8 cellular contexts compared by ENCODE assay signal in the genomic region with DNA sequence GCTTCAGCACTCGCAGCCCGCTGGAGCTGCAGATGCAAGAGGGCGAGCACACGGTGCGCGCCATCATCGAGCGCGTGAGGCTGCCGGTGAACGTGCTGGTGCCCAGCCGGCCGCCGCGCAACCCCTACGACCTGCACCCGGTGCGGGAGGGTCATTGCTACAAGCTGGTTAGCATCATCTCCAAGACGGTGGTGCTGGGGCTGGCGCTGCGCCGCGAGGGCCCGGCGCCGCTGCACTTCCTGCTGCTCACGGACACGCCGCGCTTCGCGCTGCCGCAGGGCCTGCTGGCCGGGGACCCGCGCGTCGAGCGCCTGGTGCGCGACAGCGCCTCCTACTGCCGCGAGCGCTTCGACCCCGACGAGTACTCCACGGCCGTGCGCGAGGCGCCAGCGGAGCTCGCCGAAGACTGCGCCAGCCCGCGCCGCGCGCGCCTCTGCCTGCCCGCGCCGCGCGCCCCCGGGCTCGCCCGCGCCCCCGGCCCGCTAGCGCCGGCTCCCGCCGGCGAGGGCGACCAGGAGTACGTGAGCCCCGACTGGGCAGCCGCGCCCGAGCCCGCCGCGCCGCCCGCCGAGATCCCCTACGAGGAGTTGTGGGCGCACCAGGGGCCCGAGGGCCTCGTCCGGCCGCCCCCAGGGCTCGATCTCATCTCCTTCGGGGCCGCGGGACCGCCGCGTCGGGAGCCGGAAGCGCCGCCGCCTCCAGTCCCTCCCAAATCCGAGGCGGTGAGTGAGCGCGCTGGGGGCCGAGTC. TPM values are rescaled to one million over a fixed set of nuclear protein-coding genes. Genes with fewer than 3 reads are reported as not detected.
DNase-seq lines count a peak whose midpoint lies in the region; ATAC-seq and TF ChIP-seq lines count a peak whose summit lies in the region.

No MANE protein-coding gene starts in this region.

- DNase-seq in NOMO-1 (lab: John Stamatoyannopoulos, UW; ENCODE audit: unreplicated experiment in 2 of 2) (peak; percentile 79 to 88), glomerular endothelial cell (ENCODE audit: extremely low read depth, low read depth, low spot score) (peak; percentile 10), posterior vena cava (ENCODE audit: low spot score) (peak; percentile 96), type B pancreatic cell (ENCODE audit: extremely low spot score, unreplicated experiment) (no peak), HFFc6 (no peak)
- DNase-seq in activated T-helper 9 cell treated with anti-CD3 and anti-CD28 coated beads, Interleukin-2, amount 50 U/mL, for 16 hours (ENCODE audit: low read depth), result peak; percentile 77

- H3K36me3 Mint-ChIP-seq in type B pancreatic cell (peaks cover 4% of the 10 kb centered on the region), HFFc6 (ENCODE audit: low read depth) (no peaks in the 10 kb centered on the region)

- H3K27ac Mint-ChIP-seq in type B pancreatic cell (no peak overlapping the region), HFFc6 (no peak overlapping the region)

- H3K9me3 Mint-ChIP-seq in type B pancreatic cell, result no peaks in the 10 kb centered on the region
- H3K9me3 Mint-ChIP-seq in HFFc6, result no peaks in the 10 kb centered on the region

- peak; percentile 77 for TF ChIP-seq CTCF in GM12873 (IDR thresholded peaks at IDR 0.05; ENCODE audit: insufficient read depth, low read depth, low read length, missing control alignments)
- TF ChIP-seq CTCF in type B pancreatic cell (conservative IDR thresholded peaks at IDR 0.05), result peak; percentile 72
- no peak for TF ChIP-seq CTCF in HFFc6 (IDR thresholded peaks at IDR 0.05)

- H3K4me3 Mint-ChIP-seq in type B pancreatic cell (peak overlapping the region; percentile 58), HFFc6 (no peak overlapping the region)

- H3K27me3 Mint-ChIP-seq in type B pancreatic cell (peaks cover 23% of the 10 kb centered on the region), HFFc6 (ENCODE audit: insufficient read depth) (peaks cover 12% of the 10 kb centered on the region)

- H3K4me1 Mint-ChIP-seq in type B pancreatic cell (ENCODE audit: unreplicated experiment) (peaks cover 10% of the 10 kb centered on the region), HFFc6 (ENCODE audit: low read depth) (no peaks in the 10 kb centered on the region)

- ATAC-seq in HG02678 (IDR thresholded peaks at IDR 0.05; ENCODE audit: unreplicated experiment), result peak; percentile 83

- intact Hi-C loops in posterior vena cava (cut with DNase I), result no loop called here

RNA-seq across cellular contexts. Expression of a gene that starts 11.8 kb away (rescaled TPM):
- total RNA-seq in glomerular endothelial cell (3.4 and 4.6 TPM in 2 replicates), posterior vena cava (1 to 10 TPM; 6.3 to 6.9 TPM), type B pancreatic cell (ENCODE audit: low replicate concordance) (3.1 and 16.9 TPM in 2 replicates)
- not detected for total RNA-seq in HFFc6 (2021; fragmentation: NEBNext Ultra II Directional; extraction: Animal tissue kit (Norgen Biotek cat#: 25700))

RNA-seq across cellular contexts. Expression of a gene that starts 59.7 kb away (rescaled TPM):
- total RNA-seq in glomerular endothelial cell, result 144 and 152 TPM in 2 replicates
- total RNA-seq in posterior vena cava, result 100 to 1,000 TPM; 104 to 113 TPM
- total RNA-seq in type B pancreatic cell (ENCODE audit: low replicate concordance), result 125 and 137 TPM in 2 replicates
- 100 to 1,000 TPM; 127 to 138 (median 133) TPM for total RNA-seq in HFFc6 (2021; fragmentation: NEBNext Ultra II Directional; extraction: Animal tissue kit (Norgen Biotek cat#: 25700))

Comparison
In these comparisons a context has a peak if more than half of its experiments do, and no peak if none do; other contexts are left out.
1. DNase-seq: peak in NOMO-1 (2 of 2), activated T-helper 9 cell treated with anti-CD3 and anti-CD28 coated beads, Interleukin-2, amount 50 U/mL, for 16 hours (single experiment), glomerular endothelial cell (single experiment) and posterior vena cava (single experiment); none in type B pancreatic cell (single experiment) and HFFc6 (single experiment).